9 cellular contexts compared by ENCODE assay signal in the genomic region with DNA sequence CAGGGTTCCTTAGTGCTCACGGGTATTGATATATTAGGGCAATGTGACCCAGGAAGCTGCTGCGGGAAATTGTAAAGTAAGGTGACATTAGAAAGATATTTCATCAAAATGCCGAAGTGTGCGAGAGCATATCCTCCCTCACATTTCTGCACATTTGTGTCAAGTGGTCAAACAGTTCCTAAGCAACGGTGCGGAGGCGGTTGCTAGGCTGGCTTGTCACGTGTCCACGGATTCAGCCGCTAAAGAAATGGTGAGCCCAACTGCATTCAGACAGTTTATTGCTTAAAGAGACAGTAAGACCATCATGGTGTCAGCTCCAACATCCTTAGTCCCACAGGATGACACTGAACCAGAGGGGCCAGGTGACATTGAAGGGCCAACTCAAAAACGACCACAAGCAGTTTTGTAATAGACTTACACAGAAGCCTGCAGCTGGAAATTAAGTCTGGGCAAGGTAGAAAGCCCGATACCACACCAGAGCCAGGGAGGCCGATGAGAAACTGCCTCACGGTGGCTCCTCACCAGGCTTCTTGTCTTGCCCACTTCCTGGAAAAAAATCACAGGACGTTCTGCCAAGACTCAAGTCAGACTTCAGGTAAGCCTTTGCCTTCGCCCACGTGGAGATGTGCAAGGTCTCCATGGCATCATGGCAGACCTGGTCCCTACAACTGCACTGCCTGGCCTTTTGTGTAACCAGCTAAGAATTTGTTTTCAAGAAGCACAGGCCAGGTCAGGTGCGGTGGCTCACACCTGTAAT. TPM values are rescaled to one million over a fixed set of nuclear protein-coding genes. Genes with fewer than 3 reads are reported as not detected.
DNase-seq lines count a peak whose midpoint lies in the region; ATAC-seq and TF ChIP-seq lines count a peak whose summit lies in the region.
"Had no signal": no experiment of that assay in that cellular context is flagged by ENCODE, and none has a peak within 500 bp of the region (broad histone marks: within the 10 kb centered on the region; RNA-seq: fewer than 3 reads in every experiment).

No MANE protein-coding gene starts in this region.

- no peak overlapping the region for H3K23ac ChIP-seq in neuronal stem cell (ENCODE audit: low read depth, low read length, poor library complexity)

- no peak overlapping the region for H2AK5ac ChIP-seq in neuronal stem cell (ENCODE audit: low read depth, low read length)

- ATAC-seq in GM19328 (IDR thresholded peaks at IDR 0.05; ENCODE audit: unreplicated experiment) = no peak
- no peak for ATAC-seq in esophagus mucosa
- no peak for ATAC-seq in GM21576 (IDR thresholded peaks at IDR 0.05; ENCODE audit: unreplicated experiment)

- no peak overlapping the region for H3K18ac ChIP-seq in neuronal stem cell (ENCODE audit: low read length)

- no peak overlapping the region for H4K91ac ChIP-seq in neuronal stem cell (ENCODE audit: low read depth, low read length, poor library complexity)

- H3K4me3 Mint-ChIP-seq in endodermal cell = no peak overlapping the region

- no peaks in the 10 kb centered on the region for H3K27me3 Mint-ChIP-seq in endodermal cell (ENCODE audit: insufficient read depth)

- H3K14ac ChIP-seq in neuronal stem cell (ENCODE audit: low read length) = no peak overlapping the region

- no peak overlapping the region for H2BK120ac ChIP-seq in neuronal stem cell (ENCODE audit: low read depth, low read length)

- no peak overlapping the region for H3K27ac Mint-ChIP-seq in endodermal cell

- no peak overlapping the region for H3K4me2 ChIP-seq in neuronal stem cell (ENCODE audit: insufficient read depth, low read length, poor library complexity, severe bottlenecking)

- H3K79me1 ChIP-seq in neuronal stem cell (ENCODE audit: low read depth, low read length) = no peaks in the 10 kb centered on the region

- WGBS in neuronal stem cell (ENCODE audit: extremely low coverage in 2 of 2, insufficient read length in 2 of 2, insufficient replicate concordance in 1 of 2), 2 donors = no CpG with 5 or more reads among the region's 18 CpGs
- 79 to 87% methylated on average over 5 to 18 of the region's 18 CpGs for WGBS in endodermal cell (ENCODE audit: insufficient coverage in 1 of 2, insufficient read length in 1 of 2), 2 experiments

- no peak for TF ChIP-seq CTCF in astrocyte of the spinal cord (IDR thresholded peaks at IDR 0.05; ENCODE audit: low read depth, low read length)
- no peak for TF ChIP-seq CTCF in endodermal cell (conservative IDR thresholded peaks at IDR 0.05)

- H3K9me3 Mint-ChIP-seq in endodermal cell = peaks cover 42% of the 10 kb centered on the region

- H3K4me1 ChIP-seq in neuronal stem cell (ENCODE audit: control insufficient read depth in 2 of 2, insufficient read depth in 1 of 2, low read depth in 1 of 2, low read length in 2 of 2) (peaks cover 0 to 9% of the 10 kb centered on the region in 2 donors), endodermal cell (ENCODE audit: control insufficient read depth, insufficient read depth, low read length) (no peaks in the 10 kb centered on the region)

- peak overlapping the region; percentile 53 for H2AFZ ChIP-seq in neuronal stem cell (ENCODE audit: low read length)

- H3K4me3 ChIP-seq in astrocyte of the spinal cord (ENCODE audit: low read depth, low read length) (no peak overlapping the region), neuronal stem cell (ENCODE audit: low read length in 2 of 2) (peak overlapping the region in 1 of 2 donors; percentile 4), endodermal cell (ENCODE audit: low read length) (no peak overlapping the region)
- H3K4me3 ChIP-seq: lung had no signal

- no peak overlapping the region for H2BK5ac ChIP-seq in neuronal stem cell (ENCODE audit: low read length)

- H3K27ac ChIP-seq in neuronal stem cell (replicated peaks; ENCODE audit: low read length) (no peak overlapping the region), endodermal cell (ENCODE audit: low read depth, low read length) (no peak overlapping the region)

- no peaks in the 10 kb centered on the region for H3K36me3 Mint-ChIP-seq in endodermal cell (ENCODE audit: low read depth)

- peaks cover 3% of the 10 kb centered on the region for H3K4me1 Mint-ChIP-seq in endodermal cell

- no peak overlapping the region for H2BK12ac ChIP-seq in neuronal stem cell (ENCODE audit: low read length)

- H3K27me3 ChIP-seq in neuronal stem cell (ENCODE audit: control insufficient read depth in 3 of 3, insufficient read depth in 3 of 3, low read depth in 1 of 3, low read length in 3 of 3) = peaks cover 0 to 20% (median 0%) of the 10 kb centered on the region in 3 experiments
- no peaks in the 10 kb centered on the region for H3K27me3 ChIP-seq in endodermal cell (ENCODE audit: control insufficient read depth, insufficient read depth, low read length, poor library complexity, severe bottlenecking)

- in situ Hi-C loops in astrocyte of the spinal cord (cut with HindIII; ENCODE audit: low sequenced_read_pairs) = no loop called here

- H3K9me3 ChIP-seq in neuronal stem cell (replicated peaks in 1 of 2; ENCODE audit: control insufficient read depth in 2 of 2, insufficient read depth in 1 of 2, low read depth in 1 of 2, low read length in 2 of 2) (peaks cover 0 to 16% of the 10 kb centered on the region in 2 donors), endodermal cell (ENCODE audit: control insufficient read depth, low read length) (no peaks in the 10 kb centered on the region)

- H3K36me3 ChIP-seq in neuronal stem cell (replicated peaks in 1 of 2; ENCODE audit: control insufficient read depth in 2 of 2, insufficient read depth in 2 of 2, low read length in 2 of 2) (no peaks in the 10 kb centered on the region), endodermal cell (ENCODE audit: control insufficient read depth, insufficient read depth, low read length) (no peaks in the 10 kb centered on the region)

- DNase-seq in ELR (ENCODE audit: low read depth) (peak; percentile 26), NCI-H1092 (lab: John Stamatoyannopoulos, UW) (peak; percentile 60), astrocyte of the spinal cord (ENCODE audit: low read depth, low spot score) (peak; percentile 55), neuronal stem cell (ENCODE audit: low spot score) (no peak), endodermal cell (no peak)

- no peak overlapping the region for H3K4ac ChIP-seq in neuronal stem cell (ENCODE audit: low read length)

- H2BK15ac ChIP-seq in neuronal stem cell (ENCODE audit: low read length) = no peak overlapping the region

- no peak overlapping the region for H4K8ac ChIP-seq in neuronal stem cell (ENCODE audit: low read depth, low read length)

- H3K9ac ChIP-seq in neuronal stem cell (ENCODE audit: low read depth, low read length, poor library complexity) = no peak overlapping the region
- no peak overlapping the region for H3K9ac ChIP-seq in endodermal cell (ENCODE audit: extremely low read depth, low read length, poor library complexity, severe bottlenecking)

RNA-seq across cellular contexts. Expression of gene USP11, which starts 50.4 kb away (rescaled TPM):
- polyA plus RNA-seq in neuronal stem cell (2013, experiment 1 of 2) = 78.8 TPM
- polyA plus RNA-seq in neuronal stem cell (2013, experiment 2 of 2) = 73.4 TPM
- total RNA-seq in endodermal cell (100 to 1,000 TPM; 113 to 214 TPM), esophagus mucosa (13.2 TPM)
- polyA plus RNA-seq in endodermal cell (2013, experiment 1 of 2) = 126 TPM
- polyA plus RNA-seq in endodermal cell (2013, experiment 2 of 2) = 106 TPM

Comparison
In these comparisons a context has a peak if more than half of its experiments do, and no peak if none do; other contexts are left out.
1. DNase-seq: peak in ELR (single experiment), NCI-H1092 (single experiment) and astrocyte of the spinal cord (single experiment); none in neuronal stem cell (single experiment) and endodermal cell (single experiment).